17 cellular contexts compared by ENCODE assay signal in genomic region chr5:53219174-53219573, GRCh38.
DNase-seq lines count a peak whose midpoint lies in the region; ATAC-seq, FAIRE-seq and TF ChIP-seq lines count a peak whose summit lies in the region.
"Had no signal": no experiment of that assay in that cellular context is flagged by ENCODE, and none has a peak within 500 bp of the region (broad histone marks: within the 10 kb centered on the region; RNA-seq: fewer than 3 reads in every experiment).

No MANE protein-coding gene starts in this region.

- ATAC-seq in GM18511 (IDR thresholded peaks at IDR 0.05; ENCODE audit: unreplicated experiment) (peak; percentile 65), GM19351 (IDR thresholded peaks at IDR 0.05; ENCODE audit: unreplicated experiment) (peak; percentile 68), HG03520 (IDR thresholded peaks at IDR 0.05; ENCODE audit: unreplicated experiment) (peak; percentile 55), Right ventricle myocardium superior (ENCODE audit: poor library complexity) (no peak), HG03139 (IDR thresholded peaks at IDR 0.05; ENCODE audit: unreplicated experiment) (no peak)
- ATAC-seq: HepG2, T-helper 17 cell had no signal

- intact Hi-C loops in Right ventricle myocardium superior (cut with DNase I), result no loop called here

- no peak for TF ChIP-seq CTCF in D721Med (IDR thresholded peaks at IDR 0.05; ENCODE audit: insufficient read depth, missing control alignments)

- no peak for FAIRE-seq in D721Med (lab: Jason Lieb, UNC)
- FAIRE-seq: GM12891, HepG2 had no signal

- DNase-seq in middle frontal gyrus (ENCODE audit: extremely low spot score, low spot score) (no peak), D721Med (ENCODE audit: insufficient read length, low spot score) (no peak), Right ventricle myocardium superior (no peak)
- DNase-seq: BE2C; CD4-positive, alpha-beta memory T cell; DMS79; KG1; NCI-H1092; NCI-H524 treated with DMSO at 0.1 percent for 48 hours; SIG-M5; T-helper 17 cell had no signal

Comparison
In these comparisons a context has a peak if more than half of its experiments do, and no peak if none do; other contexts are left out.
1. ATAC-seq: peak in GM18511 (single experiment), GM19351 (single experiment) and HG03520 (single experiment); none in Right ventricle myocardium superior (single experiment) and HG03139 (single experiment).